8 cellular contexts compared by ENCODE assay signal in genomic region chrX:11944486-11944885, GRCh38.
DNase-seq lines count a peak whose midpoint lies in the region; ATAC-seq and TF ChIP-seq lines count a peak whose summit lies in the region.

No MANE protein-coding gene starts in this region.

- peaks cover 22% of the 10 kb centered on the region for H3K27me3 ChIP-seq in WERI-Rb-1 (ENCODE audit: insufficient read depth, low read depth, severe bottlenecking)
- no peaks in the 10 kb centered on the region for H3K27me3 ChIP-seq in right lobe of liver

- H3K27ac ChIP-seq in WERI-Rb-1 (no peak overlapping the region), right lobe of liver (no peak overlapping the region)

- H3K36me3 Mint-ChIP-seq in HFFc6 (ENCODE audit: low read depth) (no peaks in the 10 kb centered on the region), T-helper 17 cell (ENCODE audit: low read depth) (no peaks in the 10 kb centered on the region)

- peak; percentile 67 for DNase-seq in EH (ENCODE audit: low read depth)
- DNase-seq in HFFc6, result peak; percentile 52
- DNase-seq in WERI-Rb-1, result peak; percentile 20
- DNase-seq in right lobe of liver, result no peak
- no peak for DNase-seq in T-helper 17 cell
- no peak for DNase-seq in GOT3 (lab: John Stamatoyannopoulos, UW)

- H3K27me3 Mint-ChIP-seq in HFFc6 (ENCODE audit: insufficient read depth) (no peaks in the 10 kb centered on the region), T-helper 17 cell (no peaks in the 10 kb centered on the region)

- 13% methylated on average over 5 of the region's 5 CpGs for WGBS in right lobe of liver (ENCODE audit: insufficient coverage, low coverage, low lambda C conversion rate, missing lambda C conversion rate)

- H3K9me3 Mint-ChIP-seq in HFFc6, result no peaks in the 10 kb centered on the region

- no peaks in the 10 kb centered on the region for H3K4me1 ChIP-seq in right lobe of liver

- intact Hi-C loops in right lobe of liver (cut with DNase I), result no loop called here

- H3K4me3 ChIP-seq in WERI-Rb-1 (ENCODE audit: low read depth, low read length) (no peak overlapping the region), right lobe of liver (no peak overlapping the region)

- H3K9me3 ChIP-seq in WERI-Rb-1 (ENCODE audit: severe bottlenecking), result no peaks in the 10 kb centered on the region
- no peaks in the 10 kb centered on the region for H3K9me3 ChIP-seq in right lobe of liver
- no peaks in the 10 kb centered on the region for H3K9me3 ChIP-seq in T-helper 17 cell (ENCODE audit: control insufficient read depth, low read length, poor library complexity, severe bottlenecking)

- H3K36me3 ChIP-seq in WERI-Rb-1, result no peaks in the 10 kb centered on the region
- H3K36me3 ChIP-seq in right lobe of liver, result no peaks in the 10 kb centered on the region

- H3K4me3 Mint-ChIP-seq in HFFc6 (no peak overlapping the region), T-helper 17 cell (no peak overlapping the region)

- no peak overlapping the region for H3K27ac Mint-ChIP-seq in HFFc6
- no peak overlapping the region for H3K27ac Mint-ChIP-seq in T-helper 17 cell

- TF ChIP-seq CTCF in HFFc6 (IDR thresholded peaks at IDR 0.05) (peak; percentile 75), WERI-Rb-1 (IDR thresholded peaks at IDR 0.05; ENCODE audit: low read depth, low read length) (peak; percentile 61), right lobe of liver (IDR thresholded peaks at IDR 0.05) (peak in 3 of 4 donors; percentile 10 to 11 (median 10))

- 0 out of 2 replicates have a peak, but pooled peaks cover 6% of the 10 kb centered on the region for H3K4me1 Mint-ChIP-seq in HFFc6 (ENCODE audit: low read depth)
- no peaks in the 10 kb centered on the region for H3K4me1 Mint-ChIP-seq in T-helper 17 cell

- ATAC-seq in right lobe of liver (no peak), T-helper 17 cell (no peak), GM19455 (IDR thresholded peaks at IDR 0.05; ENCODE audit: unreplicated experiment) (no peak), HG02840 (IDR thresholded peaks at IDR 0.05; ENCODE audit: low FRiP score, unreplicated experiment) (no peak)

- no peak for TF ChIP-seq POLR2A in right lobe of liver (IDR thresholded peaks at IDR 0.05)

Comparison
In these comparisons a context has a peak if more than half of its experiments do, and no peak if none do; other contexts are left out.
1. DNase-seq: peak in EH (single experiment), HFFc6 (single experiment) and WERI-Rb-1 (single experiment); none in right lobe of liver (0 of 3), T-helper 17 cell (0 of 3) and GOT3 (single experiment).
2. CTCF ChIP-seq: peak in every context shown above with its lines; median percentile 75 in HFFc6; 61 in WERI-Rb-1; 10 in right lobe of liver.